27 cellular contexts compared by ENCODE assay signal in the genomic region with DNA sequence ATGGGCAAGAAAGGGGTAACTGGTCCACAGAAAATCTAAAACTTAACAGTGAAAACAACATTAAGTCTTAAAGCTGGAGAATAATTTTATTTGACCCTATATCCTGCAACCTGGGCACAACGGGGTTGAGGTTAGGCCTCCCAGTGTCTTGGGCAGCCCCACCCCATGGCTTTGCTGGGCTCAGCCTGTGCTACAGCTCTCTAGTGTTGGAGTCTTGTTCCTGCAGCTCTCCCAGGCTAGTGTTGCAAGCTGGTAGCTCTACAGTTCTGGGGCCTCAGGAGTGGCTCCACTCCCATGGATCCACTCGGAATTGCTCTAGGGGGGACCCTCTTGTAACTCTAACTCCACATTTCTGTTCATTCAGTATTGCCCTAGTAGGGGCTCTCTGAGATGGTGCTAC. TPM values are rescaled to one million over a fixed set of nuclear protein-coding genes. Genes with fewer than 3 reads are reported as not detected.
DNase-seq lines count a peak whose midpoint lies in the region; ATAC-seq, FAIRE-seq and TF ChIP-seq lines count a peak whose summit lies in the region.
"Had no signal": no experiment of that assay in that cellular context is flagged by ENCODE, and none has a peak within 500 bp of the region (broad histone marks: within the 10 kb centered on the region; RNA-seq: fewer than 3 reads in every experiment).

No MANE protein-coding gene starts in this region.

- no peaks in the 10 kb centered on the region for H3K36me3 ChIP-seq in OCI-LY7 (ENCODE audit: insufficient read depth, low read length)
- H3K36me3 ChIP-seq in GM12878 (ENCODE audit: control insufficient read depth in 2 of 2, insufficient read depth in 2 of 2, low read length in 1 of 2): no peaks in the 10 kb centered on the region
- H3K36me3 ChIP-seq in HepG2 (replicated peaks in 1 of 2; ENCODE audit: control insufficient read depth in 1 of 2, insufficient read depth in 2 of 2, low read length in 2 of 2): no peaks in the 10 kb centered on the region
- H3K36me3 ChIP-seq in uterus: no peaks in the 10 kb centered on the region

- FAIRE-seq in GM12878 (lab: Jason Lieb, UNC): no peak
- FAIRE-seq in HepG2 (lab: Jason Lieb, UNC): no peak
- FAIRE-seq: GM19239, RCC 7860 had no signal

- no peak for TF ChIP-seq EP300 in GM12878 (IDR thresholded peaks at IDR 0.05; ENCODE audit: borderline replicate concordance in 1 of 2, control insufficient read depth in 1 of 2, low read depth in 2 of 2, low read length in 2 of 2)
- no peak for TF ChIP-seq EP300 in HepG2 (IDR thresholded peaks at IDR 0.05; ENCODE audit: low read depth in 2 of 2, low read length in 2 of 2)
- no peak for TF ChIP-seq EP300 in HepG2 (CRISPR knock-in tag; IDR thresholded peaks at IDR 0.05; ENCODE audit: borderline replicate concordance)

- CTCF ChIA-PET in OCI-LY7 (lab: Charles Lee; ENCODE audit: unreplicated experiment) (interaction anchor here (1.3 kb wide), 1 partner anchor 10 kb away, joined by 3 read pairs; no protein-coding TSS in a partner anchor), GM12878 (lab: Yijun Ruan, JAX) (no interaction called here), HepG2 (lab: Yijun Ruan, JAX; ENCODE audit: low intra/inter-chr PET ratio, low total read pairs) (no interaction called here)

- TF ChIP-seq CTCF in OCI-LY7 (conservative IDR thresholded peaks at IDR 0.05; ENCODE audit: low read length): peak; percentile 43; the same call in 1 of the 2 replicates
- TF ChIP-seq CTCF in GM12878 (IDR thresholded peaks at IDR 0.05 in 2 of 3, conservative IDR thresholded peaks at IDR 0.05 in 1 of 3; ENCODE audit: control insufficient read depth in 2 of 3, extremely low read depth in 1 of 3, insufficient read depth in 1 of 3, low read depth in 3 of 3, low read length in 3 of 3): no peak
- TF ChIP-seq CTCF in HepG2 (CRISPR knock-in tag; IDR thresholded peaks at IDR 0.05): no peak
- TF ChIP-seq CTCF in uterus (IDR thresholded peaks at IDR 0.05): no peak

- TF ChIP-seq RAD21 in GM12878 (IDR thresholded peaks at IDR 0.05; ENCODE audit: insufficient read depth, low read depth, low read length): no peak
- no peak for TF ChIP-seq RAD21 in HepG2 (CRISPR knock-in tag; IDR thresholded peaks at IDR 0.05)

- POLR2A ChIA-PET in OCI-LY7 (lab: Charles Lee): interaction anchor here (0.8 to 1.4 kb wide), 5 partner anchors 9 to 406 kb away, joined by 3 to 5 read pairs (median 3); no protein-coding TSS in a partner anchor
- POLR2A ChIA-PET in GM12878 (lab: Charles Lee): no interaction called here
- POLR2A ChIA-PET in HepG2 (lab: Yijun Ruan, JAX): no interaction called here

- intact Hi-C loops in OCI-LY7 (cut with micrococcal nuclease; ENCODE audit: unreplicated experiment) (no loop called here), GM12878 (cut with micrococcal nuclease; ENCODE audit: unreplicated experiment) (no loop called here), HepG2 (cut with micrococcal nuclease; ENCODE audit: unreplicated experiment) (no loop called here), uterus (cut with DNase I; ENCODE audit: low total_unique reads) (no loop called here)

- in situ Hi-C loops in GM12878 (cut with MboI): no loop called here
- in situ Hi-C loops in HepG2 (cut with HindIII; ENCODE audit: extremely low pct_ligation_motif_present, low pct_unique_long_range_greater_than_20kb): no loop called here

- H3K4me1 ChIP-seq in OCI-LY7 (ENCODE audit: insufficient read depth, low read length, poor library complexity, severe bottlenecking) (peaks cover 10% of the 10 kb centered on the region), GM12878 (ENCODE audit: control insufficient read depth, insufficient read depth, low read length) (no peaks in the 10 kb centered on the region), HepG2 (ENCODE audit: insufficient read depth, low read length) (no peaks in the 10 kb centered on the region), uterus (no peaks in the 10 kb centered on the region)

- BruUV-seq in OCI-LY7 (replicated peaks; lab: Mats Ljungman, UMichigan): no TSS peak
- no TSS peak for BruUV-seq in GM12878 (replicated peaks; lab: Mats Ljungman, UMichigan)
- no TSS peak for BruUV-seq in HepG2 (replicated peaks; lab: Mats Ljungman, UMichigan)

- H3K4me3 ChIP-seq in OCI-LY7 (ENCODE audit: low read depth, low read length, poor library complexity, severe bottlenecking) (no peak overlapping the region), GM12878 (no peak overlapping the region), HepG2 (replicated peaks in 1 of 3; ENCODE audit: insufficient read depth in 1 of 3, low read depth in 2 of 3, low read length in 3 of 3) (no peak overlapping the region), uterus (no peak overlapping the region)

- H3K9ac ChIP-seq in GM12878 (ENCODE audit: control insufficient read depth, insufficient read depth, low read length): no peak overlapping the region
- H3K9ac ChIP-seq in HepG2 (ENCODE audit: insufficient read depth, low read depth, low read length): no peak overlapping the region
- H3K9ac ChIP-seq: KMS-11 had no signal

- DNase-seq in DMS53 (lab: John Stamatoyannopoulos, UW) (peak; percentile 12), DMS53 treated with DMSO at 0.1 percent for 48 hours (lab: John Stamatoyannopoulos, UW; ENCODE audit: unreplicated experiment) (no peak), OCI-LY7 (ENCODE audit: low spot score) (peak; percentile 53), GM12878 (ENCODE audit: low read depth, low spot score) (no peak), HepG2 (ENCODE audit: low spot score) (no peak), uterus (no peak), NCI-H1694 treated with DMSO at 0.1 percent for 48 hours (lab: John Stamatoyannopoulos, UW) (no peak)
- DNase-seq: Calu3; CD8-positive, alpha-beta T cell; DMS153; GDM1; H7; HFFc6; NCI-H1105; NCI-H146; NCI-H2029 treated with DMSO at 0.1 percent for 48 hours; NCI-H2171; NCI-H345; NCI-H524 treated with DMSO at 0.1 percent for 48 hours; Right ventricle myocardium superior had no signal

- 49% methylated on average over 2 of the region's 2 CpGs for WGBS in GM12878 (ENCODE audit: insufficient coverage, insufficient replicate concordance, low lambda C conversion rate, missing lambda C conversion rate)
- WGBS in HepG2 (ENCODE audit: low lambda C conversion rate): 0% methylated on average over 2 of the region's 2 CpGs

- H2AFZ ChIP-seq in OCI-LY7 (ENCODE audit: low read length) (no peak overlapping the region), GM12878 (ENCODE audit: control insufficient read depth, low read depth, low read length) (no peak overlapping the region), HepG2 (ENCODE audit: low read length) (no peak overlapping the region)

- H4K20me1 ChIP-seq in OCI-LY7 (ENCODE audit: insufficient read depth, low read length) (no peaks in the 10 kb centered on the region), GM12878 (ENCODE audit: control insufficient read depth, insufficient read depth) (no peaks in the 10 kb centered on the region), HepG2 (ENCODE audit: insufficient read depth, low read length) (no peaks in the 10 kb centered on the region)

- H3K4me2 ChIP-seq in OCI-LY7 (ENCODE audit: low read length): no peak overlapping the region
- no peak overlapping the region for H3K4me2 ChIP-seq in GM12878 (ENCODE audit: control insufficient read depth, insufficient read depth)
- H3K4me2 ChIP-seq in HepG2 (ENCODE audit: low read depth, low read length): no peak overlapping the region
- H3K4me2 ChIP-seq: KMS-11 had no signal

- TF ChIP-seq POLR2A in GM12878 (IDR thresholded peaks at IDR 0.05; ENCODE audit: low read depth, low read length) (no peak), HepG2 (IDR thresholded peaks at IDR 0.05; ENCODE audit: insufficient read depth in 1 of 2, low read depth in 2 of 2, low read length in 2 of 2) (no peak), uterus (IDR thresholded peaks at IDR 0.05) (no peak)

- peak; percentile 27; the same call in 1 of the 3 replicates for ATAC-seq in GM12878
- ATAC-seq in HepG2: peak; percentile 90
- ATAC-seq in HG03135 (IDR thresholded peaks at IDR 0.05; ENCODE audit: unreplicated experiment): no peak
- ATAC-seq: CD8-positive, alpha-beta T cell had no signal

- H3K9me2 ChIP-seq in OCI-LY7 (ENCODE audit: insufficient read depth, low read length): no peaks in the 10 kb centered on the region

- H3K79me2 ChIP-seq in OCI-LY7 (ENCODE audit: insufficient read depth, low read depth, low read length): no peaks in the 10 kb centered on the region
- H3K79me2 ChIP-seq in GM12878 (ENCODE audit: control insufficient read depth, insufficient read depth, low read length): no peaks in the 10 kb centered on the region
- no peaks in the 10 kb centered on the region for H3K79me2 ChIP-seq in HepG2 (ENCODE audit: insufficient read depth, low read length)

- H3K27ac ChIP-seq in OCI-LY7 (ENCODE audit: low read depth, low read length, poor library complexity, severe bottlenecking) (no peak overlapping the region), GM12878 (ENCODE audit: control insufficient read depth, insufficient read depth) (no peak overlapping the region), HepG2 (ENCODE audit: extremely low read length, insufficient read depth, low read length) (no peak overlapping the region), uterus (no peak overlapping the region)
- H3K27ac ChIP-seq: 22Rv1, HL-60, KMS-11 had no signal

- RAD21 ChIA-PET in GM12878 (lab: Charles Lee; ENCODE audit: unreplicated experiment): no interaction called here

- H3K9me3 ChIP-seq in OCI-LY7 (ENCODE audit: low read length) (no peaks in the 10 kb centered on the region), GM12878 (replicated peaks; ENCODE audit: control insufficient read depth, insufficient read depth, low read length) (no peaks in the 10 kb centered on the region), HepG2 (ENCODE audit: low read length) (no peaks in the 10 kb centered on the region), uterus (no peaks in the 10 kb centered on the region)

- H3K27me3 ChIP-seq in GM12878 (replicated peaks in 1 of 2; ENCODE audit: control insufficient read depth in 2 of 2, insufficient read depth in 2 of 2, low read length in 1 of 2): no peaks in the 10 kb centered on the region
- H3K27me3 ChIP-seq in HepG2 (ENCODE audit: control insufficient read depth in 1 of 2, insufficient read depth in 2 of 2, low read length in 2 of 2): no peaks in the 10 kb centered on the region
- no peaks in the 10 kb centered on the region for H3K27me3 ChIP-seq in uterus

- SMC1A ChIA-PET in GM12878 (lab: Charles Lee; ENCODE audit: uncharacterized antibody, unreplicated experiment): no interaction called here

RNA-seq across cellular contexts. Expression of a gene that starts 24.9 kb away (rescaled TPM):
- total RNA-seq in OCI-LY7 (2014; rRNA removed; shearing (Covaris generic)): 3.0 and 3.7 TPM in 2 replicates
- total RNA-seq in OCI-LY7 (2022): 9.5 and 16.2 TPM in 2 replicates
- total RNA-seq in GM12878 (2013; cell fraction: nucleolus; rRNA removed): 0.31 and 0.51 TPM in 2 replicates
- total RNA-seq in GM12878 (2014; rRNA removed): 1.9 and 3.0 TPM in 2 replicates
- total RNA-seq in GM12878 (2014; rRNA removed; fragmentation: Illumina TruSeq; extraction: Trizol): 2.3 and 3.4 TPM in 2 replicates
- 2.4 and 3.1 TPM in 2 replicates for total RNA-seq in GM12878 (2021)
- polyA plus RNA-seq in GM12878 (2011; ENCODE audit: low read depth): 0.94 TPM
- 0.14 and 0.20 TPM in 2 replicates for polyA plus RNA-seq in GM12878 (2011; rRNA removed)
- 0.03 TPM in 2 replicates for polyA plus RNA-seq in GM12878 (2011; cell fraction: cytosol; rRNA removed)
- polyA plus RNA-seq in GM12878 (2011; cell fraction: nucleus; rRNA removed): 0.03 TPM in 1 of 2 replicates, not detected in the other
- polyA plus RNA-seq in GM12878 (2012): 1.7 and 1.8 TPM in 2 replicates
- 2.1 and 2.6 TPM in 2 replicates for polyA plus RNA-seq in GM12878 (2014; fragmentation: Illumina TruSeq; extraction: Trizol)
- 1 to 10 TPM in 1 of 2 experiments, under 1 TPM in 1; 0.91 to 1.0 TPM for polyA plus RNA-seq in GM12878 (2014; fragmentation: Nextera tagmentation; extraction: Ambion mirVana)
- 1.6 and 1.7 TPM in 2 replicates for polyA plus RNA-seq in GM12878 (2014; rRNA removed)
- polyA plus RNA-seq in GM12878 (2016; fragmentation: Nextera tagmentation; extraction: Ambion mirVana): 1 to 10 TPM; 1.3 to 2.6 TPM
- polyA minus RNA-seq in GM12878 (2011; rRNA and poly(A)+ RNA removed): 0.36 TPM in 1 of 2 replicates, not detected in the other
- 2.1 TPM in 1 of 2 replicates, not detected in the other for polyA minus RNA-seq in GM12878 (2011; cell fraction: cytosol; rRNA and poly(A)+ RNA removed)
- polyA minus RNA-seq in GM12878 (2011; cell fraction: nucleus; rRNA and poly(A)+ RNA removed): 0.12 and 0.19 TPM in 2 replicates
- 0.13 and 0.36 TPM in 2 replicates for total RNA-seq in HepG2 (2016; rRNA removed; fragmentation: Illumina TruSeq; extraction: Trizol)
- not detected in 2 replicates for total RNA-seq in HepG2 (2016; cell fraction: cytosol; rRNA removed; fragmentation: Illumina TruSeq; extraction: Trizol; ENCODE audit: low read depth)
- 0.18 and 0.22 TPM in 2 replicates for total RNA-seq in HepG2 (2016; cell fraction: insoluble cytoplasmic fraction; rRNA removed; fragmentation: Illumina TruSeq; extraction: Trizol)
- 0.10 and 0.22 TPM in 2 replicates for total RNA-seq in HepG2 (2016; cell fraction: membrane; rRNA removed; fragmentation: Illumina TruSeq; extraction: Trizol)
- total RNA-seq in HepG2 (2016; cell fraction: nucleus; rRNA removed; fragmentation: Illumina TruSeq; extraction: Trizol): 0.09 and 0.13 TPM in 2 replicates
- polyA plus RNA-seq in HepG2 (2011; rRNA removed): 0.01 and 0.07 TPM in 2 replicates
- polyA plus RNA-seq in HepG2 (2011; cell fraction: cytosol; rRNA removed): 0.01 and 0.04 TPM in 2 replicates
- not detected in 2 replicates for polyA plus RNA-seq in HepG2 (2011; cell fraction: nucleus; rRNA removed)
- polyA plus RNA-seq in HepG2 (2012): 0.25 and 0.31 TPM in 2 replicates
- polyA plus RNA-seq in HepG2 (2016; cell fraction: cytosol; fragmentation: Illumina TruSeq; extraction: Trizol; ENCODE audit: low read depth): 0.01 TPM in 1 of 2 replicates, not detected in the other
- polyA plus RNA-seq in HepG2 (2016; cell fraction: insoluble cytoplasmic fraction; fragmentation: Illumina TruSeq; extraction: Trizol; ENCODE audit: low read depth): 0.19 and 0.20 TPM in 2 replicates
- 0.02 and 0.05 TPM in 2 replicates for polyA plus RNA-seq in HepG2 (2016; cell fraction: membrane; fragmentation: Illumina TruSeq; extraction: Trizol; ENCODE audit: low read depth)
- polyA plus RNA-seq in HepG2 (2016; cell fraction: nucleus; fragmentation: Illumina TruSeq; extraction: Trizol; ENCODE audit: insufficient read depth, low read depth): not detected in 2 replicates
- 0.66 and 46.6 TPM in 2 replicates for polyA minus RNA-seq in HepG2 (2011; rRNA and poly(A)+ RNA removed; ENCODE audit: low replicate concordance)
- polyA minus RNA-seq in HepG2 (2011; cell fraction: cytosol; rRNA and poly(A)+ RNA removed): 0.20 and 0.53 TPM in 2 replicates
- 0.26 and 0.75 TPM in 2 replicates for polyA minus RNA-seq in HepG2 (2011; cell fraction: nucleus; rRNA and poly(A)+ RNA removed)
- 100 to 1,000 TPM in 1 of 4 donors, 10 to 100 TPM in 3; 18.2 to 110 (median 47.8) TPM for total RNA-seq in uterus
- total RNA-seq: HT-29 had no signal

Comparison
In these comparisons a context has a peak if more than half of its experiments do, and no peak if none do; other contexts are left out.
1. DNase-seq: peak in DMS53 (single experiment) and OCI-LY7 (single experiment); none in DMS53 treated with DMSO at 0.1 percent for 48 hours (single experiment), GM12878 (single experiment), HepG2 (single experiment), uterus (0 of 2) and NCI-H1694 treated with DMSO at 0.1 percent for 48 hours (single experiment).